Comparison of ENCODE assay signal across 22 cellular contexts in genomic region chr20:20683481-20683880, GRCh38.
"Had no signal": no experiment of that assay in that cellular context is flagged by ENCODE, and none has a peak within 500 bp of the region (broad histone marks: within the 10 kb centered on the region; RNA-seq: fewer than 3 reads in every experiment).

No MANE protein-coding gene starts in this region.

- DNase-seq: activated gamma-delta T cell treated with Interleukin-2 at 50 U/mL for 16 hours; activated T-cell treated with anti-CD3 and anti-CD28 coated beads, Interleukin-2, amount 50 U/mL, for 1 hour; anterior cingulate cortex; body of pancreas; dermis blood vessel endothelial cell; effector CD8-positive, alpha-beta T cell; foreskin fibroblast; kidney; lower lobe of right lung; mesendoderm; mucosa of descending colon; occipital lobe; right lobe of liver; small intestine; stimulated activated CD4-positive, alpha-beta T cell treated with anti-CD3 and anti-CD28 coated beads, Interleukin-2, amount 100 ng/mL, for 24 hours; stomach; upper lobe of left lung had no signal

- H3K4me3 ChIP-seq: body of pancreas, cardiac muscle cell, lower lobe of right lung, mucosa of descending colon, right lobe of liver, stomach, suprapubic skin, upper lobe of left lung had no signal

- ATAC-seq: body of pancreas; lower lobe of right lung; mucosa of descending colon; SK-N-SH treated with all-trans-retinoic acid at 6 μM for 48 hours; stimulated activated memory B cell treated with anti-CD40 and anti-IgM and Interleukin-4, amounts not matched to agents 10 μg/mL and 1 μg/mL and 100 μg/mL, for 72 hours; T-cell had no signal

- H3K27ac Mint-ChIP-seq: stimulated activated memory B cell treated with anti-CD40 and anti-IgM and Interleukin-4, amounts not matched to agents 10 μg/mL and 1 μg/mL and 100 μg/mL, for 72 hours; T-cell had no signal

- H3K9me3 Mint-ChIP-seq: stimulated activated memory B cell treated with anti-CD40 and anti-IgM and Interleukin-4, amounts not matched to agents 10 μg/mL and 1 μg/mL and 100 μg/mL, for 72 hours; T-cell had no signal

- H3K27me3 Mint-ChIP-seq: stimulated activated memory B cell treated with anti-CD40 and anti-IgM and Interleukin-4, amounts not matched to agents 10 μg/mL and 1 μg/mL and 100 μg/mL, for 72 hours; T-cell had no signal

- H3K27ac ChIP-seq: body of pancreas, cardiac muscle cell, lower lobe of right lung, right lobe of liver, stomach, suprapubic skin, upper lobe of left lung had no signal

- H3K36me3 ChIP-seq: cardiac muscle cell, lower lobe of right lung, suprapubic skin had no signal

- H3K27me3 ChIP-seq: body of pancreas, cardiac muscle cell, right lobe of liver, stomach, suprapubic skin, upper lobe of left lung had no signal

- H3K9me3 ChIP-seq: body of pancreas, lower lobe of right lung, mucosa of descending colon, right lobe of liver, stomach, suprapubic skin, upper lobe of left lung had no signal

- H3K4me3 Mint-ChIP-seq: stimulated activated memory B cell treated with anti-CD40 and anti-IgM and Interleukin-4, amounts not matched to agents 10 μg/mL and 1 μg/mL and 100 μg/mL, for 72 hours had no signal
